Comparison of ENCODE assay signal across 27 cellular contexts in the genomic region with DNA sequence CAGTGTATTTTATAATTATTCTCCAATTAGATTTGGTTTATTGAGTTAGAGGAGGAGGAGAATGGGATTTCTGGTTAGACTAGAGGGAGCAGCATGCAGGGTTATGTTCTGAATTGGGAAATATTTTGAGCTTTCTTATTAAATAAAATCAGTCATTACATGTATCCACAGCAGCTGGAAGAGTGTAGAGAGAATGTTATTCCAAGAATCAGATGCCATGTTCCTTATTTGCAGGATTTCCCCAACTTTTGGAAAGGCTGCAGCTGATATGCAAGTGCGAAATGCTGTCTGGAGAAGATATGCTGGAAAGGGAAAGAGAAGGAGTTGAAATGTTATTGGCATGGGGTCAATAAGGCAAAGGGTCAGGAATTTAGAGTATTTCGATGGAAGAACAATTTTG.
"Had no signal": no experiment of that assay in that cellular context is flagged by ENCODE, and none has a peak within 500 bp of the region (broad histone marks: within the 10 kb centered on the region; RNA-seq: fewer than 3 reads in every experiment).

No MANE protein-coding gene starts in this region.

- H3K27me3 ChIP-seq: brain microvascular endothelial cell, esophagus muscularis mucosa had no signal

- ATAC-seq: activated CD4-positive, CD25-positive, alpha-beta regulatory T cell treated with anti-CD3 and anti-CD28 coated beads, Interleukin-2, amount 50 U/mL, for 24 hours; activated CD8-positive, alpha-beta T cell treated with anti-CD3 and anti-CD28 coated beads for 36 hours; activated T-cell treated with anti-CD3 and anti-CD28 coated beads, Interleukin-2, amount 50 U/mL, for 4 hours; activated T-helper 17 cell treated with anti-CD3 and anti-CD28 coated beads, Interleukin-2, amount 50 U/mL, for 72 hours; effector memory CD8-positive, alpha-beta T cell; T-helper 17 cell had no signal

- H3K36me3 ChIP-seq: brain microvascular endothelial cell, esophagus muscularis mucosa, WERI-Rb-1 had no signal

- H3K4me3 ChIP-seq: esophagus muscularis mucosa had no signal

- H3K27ac ChIP-seq: brain microvascular endothelial cell, esophagus muscularis mucosa, WERI-Rb-1 had no signal

- DNase-seq: activated B cell treated with CpG ODN at 0.5 μM for 24 hours; activated CD4-positive, alpha-beta T cell treated with anti-CD3 and anti-CD28 coated beads for 48 hours; activated CD4-positive, alpha-beta T cell treated with anti-CD3 and anti-CD28 coated beads, Interleukin-2, amount 50 U/mL, for 1 hour; activated CD4-positive, alpha-beta T cell treated with anti-CD3 and anti-CD28 coated beads, Interleukin-2, amount 50 U/mL, for 48 hours; activated CD8-positive, alpha-beta memory T cell treated with anti-CD3 and anti-CD28 coated beads for 24 hours; activated CD8-positive, alpha-beta T cell treated with anti-CD3 and anti-CD28 coated beads for 36 hours; activated effector memory CD4-positive, alpha-beta T cell treated with Interleukin-2 at 50 U/mL for 16 hours; activated gamma-delta T cell treated with Interleukin-2 at 50 U/mL for 16 hours; activated naive CD4-positive, alpha-beta T cell treated with anti-CD3 and anti-CD28 coated beads, Interleukin-2, amount 50 U/mL, for 16 hours; activated naive CD4-positive, alpha-beta T cell treated with Interleukin-2 at 50 U/mL for 16 hours; activated T-cell treated with anti-CD3 and anti-CD28 coated beads, Interleukin-2, amount 50 U/mL, for 4 hours; amniotic stem cell; anterior cingulate cortex; brain microvascular endothelial cell; caudate nucleus; cortex of kidney; effector CD4-positive, alpha-beta T cell; effector memory CD8-positive, alpha-beta T cell; erythroblast; foreskin melanocyte; T-helper 1 cell; T-helper 17 cell; T1000; WERI-Rb-1 had no signal

- H3K9me3 ChIP-seq: esophagus muscularis mucosa had no signal
